Comparison of ENCODE assay signal across 22 cellular contexts in the genomic region with DNA sequence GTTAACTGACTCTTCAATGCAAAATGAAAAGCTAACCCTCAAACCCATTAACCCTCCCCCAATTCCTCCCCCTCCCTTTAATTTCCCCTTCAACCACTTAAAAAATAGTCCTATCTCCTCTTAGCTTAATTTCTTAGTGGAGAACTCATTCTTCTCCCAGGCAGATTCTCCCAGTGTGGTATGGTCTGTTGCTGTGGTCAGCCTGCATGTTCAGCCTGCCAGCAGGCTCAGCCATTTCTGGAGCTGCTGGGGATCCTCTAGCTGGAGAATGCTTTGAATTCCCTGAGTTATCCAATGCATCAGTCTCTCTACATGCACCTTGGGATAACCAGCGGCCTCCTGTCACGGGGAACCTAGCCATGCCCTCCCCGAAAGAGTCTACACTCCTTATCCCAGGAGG.
"Had no signal": no experiment of that assay in that cellular context is flagged by ENCODE, and none has a peak within 500 bp of the region (broad histone marks: within the 10 kb centered on the region; RNA-seq: fewer than 3 reads in every experiment).

No MANE protein-coding gene starts in this region.

- FAIRE-seq: RCC 7860 had no signal

- DNase-seq: Karpas-422, KG1, MG63, NCI-H1092, NCI-H1105 treated with DMSO at 0.1 percent for 48 hours, NCI-H1417 treated with DMSO at 0.1 percent for 48 hours, NCI-H146, NCI-H1694 treated with DMSO at 0.1 percent for 48 hours, NCI-H1930, NCI-H2081, NCI-H2171, NCI-H226, NCI-H446, NCI-H510A, NCI-H524 treated with DMSO at 0.1 percent for 48 hours, NCI-H69, NCI-H774, SHP77, SJCRH30 had no signal

- H3K4me1 ChIP-seq: SJCRH30 had no signal

- H3K36me3 ChIP-seq: MG63, SJCRH30 had no signal

- ATAC-seq: SK-N-SH treated with all-trans-retinoic acid at 6 μM for 48 hours had no signal

- H3K4me3 ChIP-seq: MG63, SJCRH30 had no signal

- H3K9me3 ChIP-seq: MG63, SJCRH30 had no signal

- H3K27me3 ChIP-seq: MG63, SJCRH30 had no signal

- H3K27ac ChIP-seq: RWPE1, SJCRH30 had no signal
